Comparison of ENCODE assay signal across 8 cellular contexts in genomic region chr7:15378494-15378893, GRCh38.
"Had no signal": no experiment of that assay in that cellular context is flagged by ENCODE, and none has a peak within 500 bp of the region (broad histone marks: within the 10 kb centered on the region; RNA-seq: fewer than 3 reads in every experiment).

No MANE protein-coding gene starts in this region.

- FAIRE-seq: HTR-8/SVneo had no signal

- H3K36me3 ChIP-seq: HAP-1 had no signal

- H3K4me3 ChIP-seq: GM23248, HAP-1 had no signal

- H3K9me3 ChIP-seq: HAP-1 had no signal

- H3K9ac ChIP-seq: GM23248 had no signal

- ATAC-seq: HCT116 had no signal

- H2AFZ ChIP-seq: GM23248 had no signal

- H3K27ac ChIP-seq: GM23248 had no signal

- DNase-seq: GM23248, GOT3, H7, HFFc6, KBM-7 had no signal
